Comparison of ENCODE assay signal across 8 cellular contexts in genomic region chr2:61854435-61855177, GRCh38. TPM values are rescaled to one million over a fixed set of nuclear protein-coding genes. Genes with fewer than 3 reads are reported as not detected.
DNase-seq lines count a peak whose midpoint lies in the region; FAIRE-seq and TF ChIP-seq lines count a peak whose summit lies in the region.

No MANE protein-coding gene starts in this region.

- no peak for TF ChIP-seq EP300 in H1 (IDR thresholded peaks at IDR 0.05; ENCODE audit: borderline replicate concordance in 1 of 2, low read depth in 2 of 2, low read length in 2 of 2)

- H3K23ac ChIP-seq in H1 (ENCODE audit: insufficient read length) (no peak overlapping the region), mesenchymal stem cell (ENCODE audit: low read length in 2 of 2) (no peak overlapping the region)

- H2BK15ac ChIP-seq in H1 (ENCODE audit: low read length) (peak overlapping the region; percentile 85), mesenchymal stem cell (ENCODE audit: low read depth, poor library complexity, severe bottlenecking) (no peak overlapping the region)

- H2BK5ac ChIP-seq in H1 (ENCODE audit: low read depth, low read length), result peak overlapping the region; percentile 94
- no peak overlapping the region for H2BK5ac ChIP-seq in mesenchymal stem cell (ENCODE audit: low read depth, low read length, poor library complexity, severe bottlenecking)

- CTCF ChIA-PET in H1 (lab: Charles Lee; ENCODE audit: partially characterized antibody), result interaction anchor here (0.5 to 0.8 kb wide), 2 partner anchors 14 to 16 kb away, joined by 3 read pairs; no protein-coding TSS in a partner anchor

- H3K9me3 ChIP-seq in H1 (ENCODE audit: insufficient read depth in 2 of 2, low read depth in 1 of 2, low read length in 1 of 2) (no peaks in the 10 kb centered on the region), mesenchymal stem cell (ENCODE audit: control insufficient read depth, low read length) (no peaks in the 10 kb centered on the region)

- H3K79me1 ChIP-seq in H1 (ENCODE audit: low read depth, low read length) (no peaks in the 10 kb centered on the region), mesenchymal stem cell (replicated peaks; ENCODE audit: low read length, poor library complexity, severe bottlenecking) (peaks cover 2% of the 10 kb centered on the region)

- no peak overlapping the region for H3K4ac ChIP-seq in H1 (replicated peaks; ENCODE audit: insufficient read length, low read depth, low read length)
- H3K4ac ChIP-seq in mesenchymal stem cell (ENCODE audit: low read depth in 1 of 2, low read length in 2 of 2), result peak overlapping the region in 1 of 2 experiments; percentile 26

- peaks cover 16% of the 10 kb centered on the region for H3K23me2 ChIP-seq in H1 (ENCODE audit: low read depth, low read length)

- WGBS in H1 (ENCODE audit: extremely low coverage in 1 of 2, insufficient coverage in 1 of 2, insufficient read length in 1 of 2, insufficient replicate concordance in 2 of 2, low coverage in 1 of 2, low lambda C conversion rate in 2 of 2, missing lambda C conversion rate in 1 of 2), 2 experiments, result 2% methylated on average over 32 of the region's 33 CpGs; no CpG with 5 or more reads in 1 of the 2 experiments
- 3% methylated on average over 31 of the region's 33 CpGs for WGBS in mesenchymal stem cell

- H2BK120ac ChIP-seq in H1 (replicated peaks; ENCODE audit: low read depth, low read length) (peak overlapping the region; percentile 44), mesenchymal stem cell (ENCODE audit: low read depth, low read length) (no peak overlapping the region)

- H3K4me3 ChIP-seq in H1 (ENCODE audit: extremely low read depth in 1 of 4, insufficient read depth in 2 of 4, low read depth in 3 of 4, low read length in 4 of 4) (peak overlapping the region; percentile 55 to 92 (median 90)), mesenchymal stem cell (ENCODE audit: insufficient read depth in 1 of 2, low read depth in 1 of 2, low read length in 2 of 2) (peak overlapping the region; percentile 88 to 95)

- no peak overlapping the region for H2AK5ac ChIP-seq in H1 (ENCODE audit: low read depth, low read length)
- H2AK5ac ChIP-seq in mesenchymal stem cell (ENCODE audit: low read length, severe bottlenecking), result no peak overlapping the region

- H2AFZ ChIP-seq in H1 (ENCODE audit: low read length) (peak overlapping the region; percentile 93), mesenchymal stem cell (ENCODE audit: low read depth, low read length) (peak overlapping the region; percentile 89)

- H3K27ac ChIP-seq in H1 (ENCODE audit: low read depth, low read length), result peak overlapping the region; percentile 48; the same call in 1 of the 2 replicates
- peak overlapping the region; percentile 75 for H3K27ac ChIP-seq in mesenchymal stem cell (ENCODE audit: low read length, poor library complexity, severe bottlenecking)

- no peaks in the 10 kb centered on the region for H3K27me3 ChIP-seq in H1 (replicated peaks in 1 of 4; ENCODE audit: control insufficient read depth in 3 of 4, extremely low read depth in 1 of 4, insufficient read depth in 3 of 4, low read length in 3 of 4)
- no peaks in the 10 kb centered on the region for H3K27me3 ChIP-seq in mesenchymal stem cell (ENCODE audit: control insufficient read depth in 1 of 2, insufficient read depth in 1 of 2, low read length in 2 of 2)

- peak overlapping the region; percentile 75 for H4K91ac ChIP-seq in H1 (replicated peaks; ENCODE audit: insufficient read length, low read length)
- no peak overlapping the region for H4K91ac ChIP-seq in mesenchymal stem cell (ENCODE audit: low read length)

- FAIRE-seq in H1 (lab: Jason Lieb, UNC), result peak; percentile 52

- H4K5ac ChIP-seq in H1 (ENCODE audit: insufficient read length, low read depth, low read length), result peak overlapping the region; percentile 69

- H4K20me1 ChIP-seq in H1 (replicated peaks in 1 of 2; ENCODE audit: control insufficient read depth in 1 of 2, insufficient read depth in 2 of 2, low read length in 2 of 2), result no peaks in the 10 kb centered on the region

- TF ChIP-seq RAD21 in H1 (IDR thresholded peaks at IDR 0.05 in 1 of 2, conservative IDR thresholded peaks at IDR 0.05 in 1 of 2; ENCODE audit: low read depth in 2 of 2, low read length in 2 of 2), result no peak

- peak overlapping the region; percentile 74; the same call in 1 of the 2 replicates for H4K8ac ChIP-seq in H1 (ENCODE audit: extremely low read depth, insufficient read depth, low read length)
- peak overlapping the region; percentile 83 for H4K8ac ChIP-seq in mesenchymal stem cell (ENCODE audit: low read length)

- DNase-seq in COLO829 (ENCODE audit: low spot score), result peak; percentile 92
- DNase-seq in GM20000 (ENCODE audit: low spot score), result peak; percentile 95
- DNase-seq in HS-5 (ENCODE audit: low read depth), result peak; percentile 91
- DNase-seq in NK-92 (lab: John Stamatoyannopoulos, UW; ENCODE audit: unreplicated experiment), result peak; percentile 45
- peak; percentile 73 to 87 for DNase-seq in activated CD8-positive, alpha-beta memory T cell treated with anti-CD3 and anti-CD28 coated beads for 4 hours (ENCODE audit: low read depth in 2 of 2)
- DNase-seq in H1 (ENCODE audit: low read depth in 1 of 2, low spot score in 2 of 2), result peak; percentile 87 to 91
- peak; percentile 97 for DNase-seq in mesenchymal stem cell
- peak; percentile 70 for DNase-seq in stimulated activated CD8-positive, alpha-beta memory T cell treated with anti-CD3 and anti-CD28 coated beads, Interleukin-12 subunit alpha, Interleukin-12 subunit beta, amount 100 ng/mL, for 4 hours (ENCODE audit: low read depth)

- POLR2A ChIA-PET in H1 (lab: Charles Lee; ENCODE audit: partially characterized antibody), result interaction anchor here (0.6 to 3.5 kb wide), 6 partner anchors 9 to 410 kb away, joined by 3 to 14 read pairs (median 4); no protein-coding TSS in a partner anchor

- no peaks in the 10 kb centered on the region for H3K79me2 ChIP-seq in H1 (ENCODE audit: control insufficient read depth in 1 of 2, insufficient read depth in 2 of 2, low read length in 2 of 2)

- H3K56ac ChIP-seq in H1 (replicated peaks; ENCODE audit: insufficient read length, low read depth, low read length), result no peak overlapping the region

- H2BK12ac ChIP-seq in H1 (ENCODE audit: low read depth, low read length), result peak overlapping the region; percentile 60; the same call in 1 of the 2 replicates
- peak overlapping the region in 1 of 2 experiments; percentile 42 for H2BK12ac ChIP-seq in mesenchymal stem cell (ENCODE audit: low read length in 2 of 2)

- TF ChIP-seq CTCF in GM20000 (IDR thresholded peaks at IDR 0.05; ENCODE audit: extremely low read depth, missing control alignments), result no peak
- TF ChIP-seq CTCF in H1 (IDR thresholded peaks at IDR 0.05; ENCODE audit: control extremely low read depth in 1 of 3, insufficient read depth in 1 of 3, low read depth in 1 of 3, low read length in 3 of 3), result peak in 1 of 3 experiments; percentile 10; a peak in 1 of 4 replicates

- peak in 1 of 2 experiments; percentile 60; a peak in 1 of 3 replicates for TF ChIP-seq POLR2A in H1 (IDR thresholded peaks at IDR 0.05; ENCODE audit: control extremely low read depth in 1 of 2, low read depth in 2 of 2, low read length in 2 of 2)

- H3K18ac ChIP-seq in H1 (ENCODE audit: extremely low read depth, low read length) (peak overlapping the region; percentile 88), mesenchymal stem cell (ENCODE audit: low read depth in 1 of 2, low read length in 2 of 2) (peak overlapping the region; percentile 17 to 79)

- peaks cover 0 to 3% (median 1%) of the 10 kb centered on the region in 4 experiments; a peak in 2 of 7 replicates for H3K4me1 ChIP-seq in H1 (replicated peaks in 1 of 4; ENCODE audit: control insufficient read depth in 3 of 4, insufficient read depth in 4 of 4, low read length in 3 of 4)
- no peaks in the 10 kb centered on the region for H3K4me1 ChIP-seq in mesenchymal stem cell (ENCODE audit: control insufficient read depth, insufficient read depth, low read depth, low read length)

- no peak overlapping the region for H2BK20ac ChIP-seq in H1 (ENCODE audit: low read length)

- peak overlapping the region in 3 of 4 experiments; percentile 73 to 86 (median 76); a peak in 6 of 7 replicates for H3K9ac ChIP-seq in H1 (replicated peaks in 1 of 4; ENCODE audit: extremely low read depth in 1 of 4, low read depth in 3 of 4, low read length in 3 of 4)
- peak overlapping the region; percentile 84 for H3K9ac ChIP-seq in mesenchymal stem cell (ENCODE audit: low read length)

- H3K36me3 ChIP-seq in H1 (ENCODE audit: control insufficient read depth in 2 of 4, insufficient read depth in 4 of 4, low read length in 3 of 4), result no peaks in the 10 kb centered on the region
- H3K36me3 ChIP-seq in mesenchymal stem cell (ENCODE audit: control insufficient read depth in 1 of 2, insufficient read depth in 2 of 2, low read depth in 1 of 2, low read length in 2 of 2), result no peaks in the 10 kb centered on the region

- H3K4me2 ChIP-seq in H1 (ENCODE audit: insufficient read depth in 1 of 2, low read depth in 2 of 2, low read length in 2 of 2) (peak overlapping the region; percentile 95 to 97), mesenchymal stem cell (ENCODE audit: low read length, poor library complexity, severe bottlenecking) (peak overlapping the region; percentile 94)

- H3K14ac ChIP-seq in H1 (ENCODE audit: insufficient read length) (no peak overlapping the region), mesenchymal stem cell (ENCODE audit: low read length in 2 of 2) (peak overlapping the region in 1 of 2 experiments; percentile 76)

RNA-seq across cellular contexts. Expression of gene FAM161A, which starts 0.7 kb away (rescaled TPM):
- total RNA-seq in H1 (2021; fragmentation: NEBNext Ultra II Directional; extraction: Animal tissue kit (Norgen Biotek cat#: 25700)), result 9.7 and 10.2 TPM in 2 replicates
- polyA plus RNA-seq in H1 (2011; rRNA removed), result 1.5 and 1.6 TPM in 2 replicates
- polyA plus RNA-seq in H1 (2011; cell fraction: cytosol; rRNA removed), result 3.2 TPM
- polyA plus RNA-seq in H1 (2011; cell fraction: nucleus; rRNA removed), result 1.7 TPM
- polyA plus RNA-seq in H1 (2012, experiment 1 of 2), result 4.0 to 9.9 TPM (median 5.9 TPM) in 4 replicates
- polyA plus RNA-seq in H1 (2012, experiment 2 of 2), result 0.30 TPM
- polyA plus RNA-seq in H1 (2013, experiment 1 of 2), result 11.8 TPM
- 10.9 TPM for polyA plus RNA-seq in H1 (2013, experiment 2 of 2)
- polyA minus RNA-seq in H1 (2011; rRNA and poly(A)+ RNA removed), result 1.8 and 3.3 TPM in 2 replicates
- 3.9 TPM for polyA minus RNA-seq in H1 (2011; cell fraction: cytosol; rRNA and poly(A)+ RNA removed)
- 4.6 TPM for polyA minus RNA-seq in H1 (2011; cell fraction: nucleus; rRNA and poly(A)+ RNA removed)
- polyA plus RNA-seq in mesenchymal stem cell (2013, experiment 1 of 2), result 3.6 TPM
- polyA plus RNA-seq in mesenchymal stem cell (2013, experiment 2 of 2), result 3.6 TPM

RNA-seq across cellular contexts. Expression of gene CCT4, which starts 33.9 kb away (rescaled TPM):
- total RNA-seq in H1 (2021; fragmentation: NEBNext Ultra II Directional; extraction: Animal tissue kit (Norgen Biotek cat#: 25700)), result 342 and 359 TPM in 2 replicates
- 86.7 and 129 TPM in 2 replicates for polyA plus RNA-seq in H1 (2011; rRNA removed)
- polyA plus RNA-seq in H1 (2011; cell fraction: cytosol; rRNA removed), result 162 TPM
- 79.4 TPM for polyA plus RNA-seq in H1 (2011; cell fraction: nucleus; rRNA removed)
- 225 to 315 TPM (median 237 TPM) in 4 replicates for polyA plus RNA-seq in H1 (2012, experiment 1 of 2)
- polyA plus RNA-seq in H1 (2012, experiment 2 of 2), result 85.1 TPM
- 254 TPM for polyA plus RNA-seq in H1 (2013, experiment 1 of 2)
- 246 TPM for polyA plus RNA-seq in H1 (2013, experiment 2 of 2)
- polyA minus RNA-seq in H1 (2011; rRNA and poly(A)+ RNA removed), result 149 and 156 TPM in 2 replicates
- polyA minus RNA-seq in H1 (2011; cell fraction: cytosol; rRNA and poly(A)+ RNA removed), result 140 TPM
- polyA minus RNA-seq in H1 (2011; cell fraction: nucleus; rRNA and poly(A)+ RNA removed), result 110 TPM
- 125 TPM for polyA plus RNA-seq in mesenchymal stem cell (2013, experiment 1 of 2)
- polyA plus RNA-seq in mesenchymal stem cell (2013, experiment 2 of 2), result 136 TPM

RNA-seq across cellular contexts. Expression of gene COMMD1, which starts 50.9 kb away (rescaled TPM):
- total RNA-seq in H1 (2021; fragmentation: NEBNext Ultra II Directional; extraction: Animal tissue kit (Norgen Biotek cat#: 25700)), result 23.5 and 27.8 TPM in 2 replicates
- polyA plus RNA-seq in H1 (2011; rRNA removed), result 28.3 and 32.0 TPM in 2 replicates
- 26.2 TPM for polyA plus RNA-seq in H1 (2011; cell fraction: cytosol; rRNA removed)
- 13.8 TPM for polyA plus RNA-seq in H1 (2011; cell fraction: nucleus; rRNA removed)
- polyA plus RNA-seq in H1 (2012, experiment 1 of 2), result 29.1 to 43.4 TPM (median 38.1 TPM) in 4 replicates
- 86.7 TPM for polyA plus RNA-seq in H1 (2012, experiment 2 of 2)
- polyA plus RNA-seq in H1 (2013, experiment 1 of 2), result 30.4 TPM
- polyA plus RNA-seq in H1 (2013, experiment 2 of 2), result 33.5 TPM
- polyA minus RNA-seq in H1 (2011; rRNA and poly(A)+ RNA removed), result 14.3 and 14.4 TPM in 2 replicates
- polyA minus RNA-seq in H1 (2011; cell fraction: cytosol; rRNA and poly(A)+ RNA removed), result 5.8 TPM
- 16.6 TPM for polyA minus RNA-seq in H1 (2011; cell fraction: nucleus; rRNA and poly(A)+ RNA removed)
- 55.4 TPM for polyA plus RNA-seq in mesenchymal stem cell (2013, experiment 1 of 2)
- 56.8 TPM for polyA plus RNA-seq in mesenchymal stem cell (2013, experiment 2 of 2)

Comparison
In these comparisons a context has a peak if more than half of its experiments do, and no peak if none do; other contexts are left out.
1. Peak in every context shown above with its lines: DNase-seq, H3K4me3 ChIP-seq and H3K27ac ChIP-seq.
2. DNase-seq: peak in every context shown above with its lines; median percentile 97 in mesenchymal stem cell; 95 in GM20000; 92 in COLO829; 91 in HS-5; 89 in H1; 80 in activated CD8-positive, alpha-beta memory T cell treated with anti-CD3 and anti-CD28 coated beads for 4 hours; 70 in stimulated activated CD8-positive, alpha-beta memory T cell treated with anti-CD3 and anti-CD28 coated beads, Interleukin-12 subunit alpha, Interleukin-12 subunit beta, amount 100 ng/mL, for 4 hours; 45 in NK-92.